ENCODE assay signal across 8 cellular contexts in the genomic region with DNA sequence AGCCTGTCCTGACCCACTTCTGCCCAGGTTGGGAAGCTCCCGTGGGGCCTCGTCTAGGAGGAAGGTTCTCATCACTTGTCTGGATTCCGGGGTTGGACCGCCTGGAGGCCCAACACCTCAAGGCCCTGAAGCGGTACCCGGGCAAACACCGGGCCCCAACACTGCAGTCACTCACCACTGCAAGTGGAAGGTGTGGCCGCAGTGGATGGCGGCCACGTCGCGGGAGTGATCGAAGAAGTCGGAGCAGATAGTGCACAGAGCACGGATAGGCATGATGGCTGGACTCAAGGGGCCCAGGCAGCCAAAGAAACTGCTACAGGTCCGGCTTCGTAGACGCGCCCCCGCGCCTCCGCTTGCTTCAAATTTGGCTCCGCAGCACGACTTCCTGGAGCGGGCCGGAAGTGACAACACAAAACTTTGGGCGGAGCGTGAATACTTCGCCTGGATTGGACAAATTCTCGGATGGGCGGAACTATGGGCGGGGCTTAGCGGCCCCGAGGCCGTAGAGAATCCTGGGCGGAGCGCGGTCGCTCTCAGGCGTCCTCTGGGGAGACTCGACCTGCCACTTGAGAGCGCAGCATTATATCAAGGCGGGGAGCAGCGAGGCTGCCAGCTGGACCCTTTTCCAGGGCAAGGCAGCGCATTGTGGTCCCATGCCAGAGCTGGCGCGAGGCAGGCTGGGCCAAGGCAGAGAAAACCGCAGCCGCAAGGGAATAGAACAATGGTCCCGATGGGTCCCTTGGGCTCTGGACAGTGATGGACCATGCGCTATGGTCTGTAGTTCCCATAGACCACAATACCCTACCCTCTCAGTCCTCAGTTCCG. TPM values are rescaled to one million over a fixed set of nuclear protein-coding genes. Genes with fewer than 3 reads are reported as not detected.
DNase-seq lines count a peak whose midpoint lies in the region; ATAC-seq, FAIRE-seq and TF ChIP-seq lines count a peak whose summit lies in the region.

A gene with protein sequence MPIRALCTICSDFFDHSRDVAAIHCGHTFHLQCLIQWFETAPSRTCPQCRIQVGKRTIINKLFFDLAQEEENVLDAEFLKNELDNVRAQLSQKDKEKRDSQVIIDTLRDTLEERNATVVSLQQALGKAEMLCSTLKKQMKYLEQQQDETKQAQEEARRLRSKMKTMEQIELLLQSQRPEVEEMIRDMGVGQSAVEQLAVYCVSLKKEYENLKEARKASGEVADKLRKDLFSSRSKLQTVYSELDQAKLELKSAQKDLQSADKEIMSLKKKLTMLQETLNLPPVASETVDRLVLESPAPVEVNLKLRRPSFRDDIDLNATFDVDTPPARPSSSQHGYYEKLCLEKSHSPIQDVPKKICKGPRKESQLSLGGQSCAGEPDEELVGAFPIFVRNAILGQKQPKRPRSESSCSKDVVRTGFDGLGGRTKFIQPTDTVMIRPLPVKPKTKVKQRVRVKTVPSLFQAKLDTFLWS (minus strand): TSS at position 384 of the 825 bp plus-strand sequence. CDS start 111 bp downstream, at position 273.

- FAIRE-seq in D721Med (lab: Jason Lieb, UNC) (no peak), endothelial cell of umbilical vein (lab: Jason Lieb, UNC) (peak; percentile 99)

- peaks cover 14% of the 10 kb centered on the region for H3K79me2 ChIP-seq in OCI-LY1 (ENCODE audit: insufficient read depth, low read length)
- H3K79me2 ChIP-seq in endothelial cell of umbilical vein (ENCODE audit: control insufficient read depth, insufficient read depth, low read length), result peaks cover 3% of the 10 kb centered on the region

- H3K4me3 ChIP-seq in HUES6 (ENCODE audit: low read depth, low read length), result peak within 1 kb of the TSS; percentile 89
- H3K4me3 ChIP-seq in OCI-LY1 (ENCODE audit: low read depth, low read length, poor library complexity, severe bottlenecking), result peak within 1 kb of the TSS; percentile 94
- peak within 1 kb of the TSS; percentile 41 to 64 (median 54) for H3K4me3 ChIP-seq in endothelial cell of umbilical vein (replicated peaks in 1 of 3; ENCODE audit: insufficient read depth in 1 of 3, low read depth in 1 of 3, low read length in 3 of 3)

- peak; percentile 72 for TF ChIP-seq POLR2A in endothelial cell of umbilical vein (IDR thresholded peaks at IDR 0.05; ENCODE audit: low read depth, low read length)

- H3K27me3 ChIP-seq in HUES6 (ENCODE audit: control insufficient read depth, insufficient read depth, low read length), result no peaks in the 10 kb centered on the region
- H3K27me3 ChIP-seq in OCI-LY1 (ENCODE audit: insufficient read depth, low read length), result no peaks in the 10 kb centered on the region; the same call in 1 of the 2 replicates
- no peaks in the 10 kb centered on the region for H3K27me3 ChIP-seq in endothelial cell of umbilical vein (ENCODE audit: control insufficient read depth in 2 of 2, insufficient read depth in 2 of 2, low read length in 2 of 2)

- H3F3A ChIP-seq in OCI-LY1 (ENCODE audit: insufficient read depth, low read length), result no peaks in the 10 kb centered on the region

- ATAC-seq in GM21447 (IDR thresholded peaks at IDR 0.05; ENCODE audit: unreplicated experiment), result peak; percentile 98

- DNase-seq in D721Med (ENCODE audit: insufficient read length, low spot score) (peak; percentile 98), endothelial cell of umbilical vein (ENCODE audit: low read depth, low spot score) (peak; percentile 97), midbrain (lab: John Stamatoyannopoulos, UW) (peak; percentile 95)
- DNase-seq in activated CD8-positive, alpha-beta memory T cell treated with anti-CD3 and anti-CD28 coated beads, Interleukin-2, amount 50 U/mL, for 4 hours, result peak; percentile 95
- peak; percentile 83 to 88 for DNase-seq in stimulated activated CD8-positive, alpha-beta memory T cell treated with anti-CD3 and anti-CD28 coated beads, Interleukin-15, amount 100 ng/mL, for 48 hours (ENCODE audit: low read depth in 2 of 2)

- intact Hi-C loops in endothelial cell of umbilical vein (cut with micrococcal nuclease), result loop anchor here (2.0 kb wide), 1 partner anchor 50 kb away; no protein-coding TSS in a partner anchor

- H3K9me1 ChIP-seq in endothelial cell of umbilical vein (replicated peaks; ENCODE audit: control insufficient read depth, extremely low read depth, insufficient read depth, low read length), result no peaks in the 10 kb centered on the region

- H4K20me1 ChIP-seq in OCI-LY1 (ENCODE audit: insufficient read depth, low read length) (no peaks in the 10 kb centered on the region), endothelial cell of umbilical vein (replicated peaks; ENCODE audit: control insufficient read depth, extremely low read depth, insufficient read depth, low read length) (no peaks in the 10 kb centered on the region)

- H3K36me3 ChIP-seq in HUES6 (ENCODE audit: control insufficient read depth, insufficient read depth, low read length) (peaks cover 19% of the 10 kb centered on the region), OCI-LY1 (ENCODE audit: insufficient read depth, low read length) (no peaks in the 10 kb centered on the region), endothelial cell of umbilical vein (ENCODE audit: control insufficient read depth in 2 of 2, extremely low read depth in 1 of 2, insufficient read depth in 2 of 2, low read length in 2 of 2) (no peaks in the 10 kb centered on the region)

- H3K4me1 ChIP-seq in HUES6 (ENCODE audit: control insufficient read depth, insufficient read depth, low read length) (peaks cover 8% of the 10 kb centered on the region; the same call in 1 of the 2 replicates), OCI-LY1 (ENCODE audit: insufficient read depth, low read length, severe bottlenecking) (peaks cover 19% of the 10 kb centered on the region), endothelial cell of umbilical vein (ENCODE audit: control insufficient read depth, extremely low read depth, insufficient read depth, low read length) (peaks cover 12% of the 10 kb centered on the region)

- H3K4me2 ChIP-seq in OCI-LY1 (ENCODE audit: low read length) (peak within 1 kb of the TSS; percentile 79), endothelial cell of umbilical vein (ENCODE audit: insufficient read depth, low read length) (peak within 1 kb of the TSS; percentile 84)

- H3K9me3 ChIP-seq in HUES6 (ENCODE audit: control insufficient read depth, insufficient read depth, low read depth, low read length), result no peaks in the 10 kb centered on the region
- no peaks in the 10 kb centered on the region for H3K9me3 ChIP-seq in OCI-LY1 (ENCODE audit: low read length)
- no peaks in the 10 kb centered on the region for H3K9me3 ChIP-seq in endothelial cell of umbilical vein (replicated peaks; ENCODE audit: control insufficient read depth, insufficient read depth, low read length)

- H2AFZ ChIP-seq in OCI-LY1 (ENCODE audit: low read length) (no peak within 1 kb of the TSS), endothelial cell of umbilical vein (ENCODE audit: low read depth, low read length) (peak within 1 kb of the TSS; percentile 97)

- CTCF ChIA-PET in endothelial cell of umbilical vein (lab: Charles Lee), result interaction anchor here (1.2 to 1.3 kb wide), 2 partner anchors 12 to 53 kb away, joined by 3 to 5 read pairs; a partner anchor contains a TSS

- POLR2A ChIA-PET in endothelial cell of umbilical vein (lab: Charles Lee), result no interaction called here

- BruUV-seq in endothelial cell of umbilical vein (replicated peaks; lab: Mats Ljungman, UMichigan), result TSS peak; percentile 59

- no peak within 1 kb of the TSS for H3K27ac ChIP-seq in HUES6 (ENCODE audit: low read depth, low read length)
- no peak within 1 kb of the TSS for H3K27ac ChIP-seq in OCI-LY1 (ENCODE audit: low read depth, low read length, poor library complexity, severe bottlenecking)
- no peak within 1 kb of the TSS for H3K27ac ChIP-seq in endothelial cell of umbilical vein (ENCODE audit: insufficient read depth, low read depth, low read length)

- H3K9me2 ChIP-seq in OCI-LY1 (ENCODE audit: low read depth, low read length), result no peaks in the 10 kb centered on the region

- dilution Hi-C loops in endothelial cell of umbilical vein (cut with MboI; ENCODE audit: extremely low pct_ligation_motif_present, low sequenced_read_pairs), result no loop called here

- H3K9ac ChIP-seq in HUES6 (ENCODE audit: low read length) (peak within 1 kb of the TSS; percentile 85), OCI-LY1 (ENCODE audit: low read length) (peak within 1 kb of the TSS; percentile 87), endothelial cell of umbilical vein (replicated peaks; ENCODE audit: extremely low read depth, insufficient read depth, low read length) (peak within 1 kb of the TSS; percentile 52)

- TF ChIP-seq CTCF in D721Med (IDR thresholded peaks at IDR 0.05; ENCODE audit: insufficient read depth, missing control alignments) (no peak), OCI-LY1 (IDR thresholded peaks at IDR 0.05; ENCODE audit: low read length) (no peak), endothelial cell of umbilical vein (IDR thresholded peaks at IDR 0.05; ENCODE audit: extremely low read depth in 1 of 2, insufficient read depth in 1 of 2, low read depth in 1 of 2, low read length in 2 of 2) (no peak)

TF ChIP-seq in endothelial cell of umbilical vein, 7 proteins besides CTCF, POLR2A, EP300 and RAD21:
- TF ChIP-seq JUN (IDR thresholded peaks at IDR 0.05; ENCODE audit: borderline replicate concordance, insufficient read depth, insufficient read length, low read depth) (no peak), POLR2AphosphoS5 (IDR thresholded peaks at IDR 0.05; ENCODE audit: insufficient read depth, low read depth, low read length) (peak; percentile 45)
- TF ChIP-seq, protein P1, sequence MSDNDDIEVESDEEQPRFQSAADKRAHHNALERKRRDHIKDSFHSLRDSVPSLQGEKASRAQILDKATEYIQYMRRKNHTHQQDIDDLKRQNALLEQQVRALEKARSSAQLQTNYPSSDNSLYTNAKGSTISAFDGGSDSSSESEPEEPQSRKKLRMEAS (IDR thresholded peaks at IDR 0.05; ENCODE audit: insufficient read depth, insufficient read length), result peak; percentile 33

RNA-seq across cellular contexts. Expression of the gene that starts here (rescaled TPM):
- total RNA-seq in endothelial cell of umbilical vein, result 11.5 and 13.4 TPM in 2 replicates
- polyA plus RNA-seq in endothelial cell of umbilical vein, result 8.6 and 9.5 TPM in 2 replicates
- 7.6 TPM in 2 replicates for polyA plus RNA-seq in endothelial cell of umbilical vein (2011; cell fraction: cytosol; rRNA removed)
- 37.3 and 39.4 TPM in 2 replicates for polyA plus RNA-seq in endothelial cell of umbilical vein (2011; cell fraction: nucleus; rRNA removed)
- 3.8 and 5.3 TPM in 2 replicates for polyA plus RNA-seq in endothelial cell of umbilical vein (2012)
- 7.7 and 15.3 TPM in 2 replicates for polyA minus RNA-seq in endothelial cell of umbilical vein
- 15.3 TPM for polyA minus RNA-seq in endothelial cell of umbilical vein (2011; cell fraction: cytosol; rRNA and poly(A)+ RNA removed)
- polyA minus RNA-seq in endothelial cell of umbilical vein (2011; cell fraction: nucleus; rRNA and poly(A)+ RNA removed), result 4.4 and 7.6 TPM in 2 replicates
